ENCODE assay signal across 1 cellular context in genomic region chr6:46352541-46353267, GRCh38.
A peak's percentile ranks its signal among the peaks of the same experiment; 100 is the strongest.
TF ChIP-seq lines count a peak whose summit lies in the region.

No MANE protein-coding gene starts in this region.

TF ChIP-seq in K562, 482 proteins besides CTCF, POLR2A, EP300 and RAD21 (continued from another document):
- TF ChIP-seq PBX2 (CRISPR knock-in tag; IDR thresholded peaks at IDR 0.05; ENCODE audit: low read depth) (peak; percentile 44; the same call in 1 of the 2 replicates), PBX2 (tag; conservative IDR thresholded peaks at IDR 0.05; ENCODE audit: low read depth) (peak; percentile 67; the same call in 1 of the 2 replicates), DEAF1 (CRISPR knock-in tag; IDR thresholded peaks at IDR 0.05) (no peak), USF2 (CRISPR knock-in tag; IDR thresholded peaks at IDR 0.05) (peak; percentile 40), C11orf30 (IDR thresholded peaks at IDR 0.05; ENCODE audit: low read depth) (peak; percentile 57; the same call in 1 of the 2 replicates), RFX1 (IDR thresholded peaks at IDR 0.05) (0 out of 2 replicates have a peak, but pooled peaks have one; percentile 6), MAFF (IDR thresholded peaks at IDR 0.05; ENCODE audit: low read length) (peak; percentile 22; the same call in 1 of the 2 replicates)
- TF ChIP-seq, protein P1, sequence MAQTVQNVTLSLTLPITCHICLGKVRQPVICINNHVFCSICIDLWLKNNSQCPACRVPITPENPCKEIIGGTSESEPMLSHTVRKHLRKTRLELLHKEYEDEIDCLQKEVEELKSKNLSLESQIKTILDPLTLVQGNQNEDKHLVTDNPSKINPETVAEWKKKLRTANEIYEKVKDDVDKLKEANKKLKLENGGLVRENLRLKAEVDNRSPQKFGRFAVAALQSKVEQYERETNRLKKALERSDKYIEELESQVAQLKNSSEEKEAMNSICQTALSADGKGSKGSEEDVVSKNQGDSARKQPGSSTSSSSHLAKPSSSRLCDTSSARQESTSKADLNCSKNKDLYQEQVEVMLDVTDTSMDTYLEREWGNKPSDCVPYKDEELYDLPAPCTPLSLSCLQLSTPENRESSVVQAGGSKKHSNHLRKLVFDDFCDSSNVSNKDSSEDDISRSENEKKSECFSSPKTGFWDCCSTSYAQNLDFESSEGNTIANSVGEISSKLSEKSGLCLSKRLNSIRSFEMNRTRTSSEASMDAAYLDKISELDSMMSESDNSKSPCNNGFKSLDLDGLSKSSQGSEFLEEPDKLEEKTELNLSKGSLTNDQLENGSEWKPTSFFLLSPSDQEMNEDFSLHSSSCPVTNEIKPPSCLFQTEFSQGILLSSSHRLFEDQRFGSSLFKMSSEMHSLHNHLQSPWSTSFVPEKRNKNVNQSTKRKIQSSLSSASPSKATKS (CRISPR knock-in tag; IDR thresholded peaks at IDR 0.05), result no peak
- TF ChIP-seq, protein P2, sequence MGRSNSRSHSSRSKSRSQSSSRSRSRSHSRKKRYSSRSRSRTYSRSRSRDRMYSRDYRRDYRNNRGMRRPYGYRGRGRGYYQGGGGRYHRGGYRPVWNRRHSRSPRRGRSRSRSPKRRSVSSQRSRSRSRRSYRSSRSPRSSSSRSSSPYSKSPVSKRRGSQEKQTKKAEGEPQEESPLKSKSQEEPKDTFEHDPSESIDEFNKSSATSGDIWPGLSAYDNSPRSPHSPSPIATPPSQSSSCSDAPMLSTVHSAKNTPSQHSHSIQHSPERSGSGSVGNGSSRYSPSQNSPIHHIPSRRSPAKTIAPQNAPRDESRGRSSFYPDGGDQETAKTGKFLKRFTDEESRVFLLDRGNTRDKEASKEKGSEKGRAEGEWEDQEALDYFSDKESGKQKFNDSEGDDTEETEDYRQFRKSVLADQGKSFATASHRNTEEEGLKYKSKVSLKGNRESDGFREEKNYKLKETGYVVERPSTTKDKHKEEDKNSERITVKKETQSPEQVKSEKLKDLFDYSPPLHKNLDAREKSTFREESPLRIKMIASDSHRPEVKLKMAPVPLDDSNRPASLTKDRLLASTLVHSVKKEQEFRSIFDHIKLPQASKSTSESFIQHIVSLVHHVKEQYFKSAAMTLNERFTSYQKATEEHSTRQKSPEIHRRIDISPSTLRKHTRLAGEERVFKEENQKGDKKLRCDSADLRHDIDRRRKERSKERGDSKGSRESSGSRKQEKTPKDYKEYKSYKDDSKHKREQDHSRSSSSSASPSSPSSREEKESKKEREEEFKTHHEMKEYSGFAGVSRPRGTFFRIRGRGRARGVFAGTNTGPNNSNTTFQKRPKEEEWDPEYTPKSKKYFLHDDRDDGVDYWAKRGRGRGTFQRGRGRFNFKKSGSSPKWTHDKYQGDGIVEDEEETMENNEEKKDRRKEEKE (IDR thresholded peaks at IDR 0.05; ENCODE audit: borderline replicate concordance in 1 of 2, control insufficient read depth in 1 of 2, low read depth in 2 of 2, low read length in 1 of 2), result no peak
